In the genomic region with DNA sequence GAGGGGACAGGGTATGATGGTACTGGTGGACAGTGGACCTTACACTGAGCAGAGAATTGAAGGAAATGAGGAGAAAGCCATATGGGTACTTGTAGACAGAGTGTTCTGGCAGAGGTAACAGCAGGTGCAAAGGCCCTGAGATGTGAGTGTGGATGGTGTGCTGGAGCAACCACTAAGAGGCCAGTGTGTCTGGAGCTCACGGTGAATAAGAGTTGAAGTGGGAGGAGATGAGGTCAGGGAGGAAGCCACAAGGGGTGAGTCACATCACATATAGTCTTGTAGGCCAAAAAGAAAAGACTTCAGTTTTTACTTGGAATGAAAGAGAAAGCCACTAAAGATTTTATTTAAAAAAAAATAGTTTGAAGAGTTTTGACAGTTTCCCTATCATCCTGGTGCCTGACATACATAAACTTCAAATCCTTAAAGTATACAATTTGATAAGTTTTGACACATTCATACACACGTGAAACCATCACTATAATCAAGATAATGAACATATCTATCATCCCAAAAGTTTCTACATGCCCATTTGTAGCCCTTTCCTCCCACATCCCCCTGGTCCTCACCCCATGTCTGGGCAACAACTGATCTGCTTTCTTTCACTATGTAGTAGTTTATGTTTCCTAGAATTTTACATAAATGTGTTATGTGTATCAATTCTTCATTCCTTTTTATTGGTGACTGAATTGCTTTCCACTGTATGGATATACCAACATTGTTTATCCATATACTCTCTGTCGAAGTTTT, we compare ENCODE assay signal across 8 cellular contexts.
DNase-seq lines count a peak whose midpoint lies in the region; ATAC-seq and TF ChIP-seq lines count a peak whose summit lies in the region.

No MANE protein-coding gene starts in this region.

- H4K8ac ChIP-seq in mesenchymal stem cell (ENCODE audit: low read length): no peak overlapping the region

- no peak overlapping the region for H3K4me2 ChIP-seq in mesenchymal stem cell (ENCODE audit: low read length, poor library complexity, severe bottlenecking)

- TF ChIP-seq CTCF in vagina (IDR thresholded peaks at IDR 0.05): no peak
- no peak for TF ChIP-seq CTCF in coronary artery (IDR thresholded peaks at IDR 0.05)

- no peak overlapping the region for H2BK120ac ChIP-seq in mesenchymal stem cell (ENCODE audit: low read depth, low read length)

- H3K4me3 Mint-ChIP-seq in activated CD8-positive, alpha-beta T cell treated with anti-CD3 and anti-CD28 coated beads, Interleukin-2, amount 10 ng/mL, durations not matched to agents 7 days and 5 days: no peak overlapping the region

- H2BK12ac ChIP-seq in mesenchymal stem cell (ENCODE audit: low read length in 2 of 2): no peak overlapping the region

- H3K4me1 Mint-ChIP-seq in activated CD8-positive, alpha-beta T cell treated with anti-CD3 and anti-CD28 coated beads, Interleukin-2, amount 10 ng/mL, durations not matched to agents 7 days and 5 days (ENCODE audit: low read depth): peaks cover 31% of the 10 kb centered on the region

- H3K9me3 ChIP-seq in mesenchymal stem cell (ENCODE audit: control insufficient read depth, low read length) (peaks cover 16% of the 10 kb centered on the region), vagina (no peaks in the 10 kb centered on the region)

- H3K18ac ChIP-seq in mesenchymal stem cell (ENCODE audit: low read depth in 1 of 2, low read length in 2 of 2): no peak overlapping the region

- no peak for TF ChIP-seq POLR2A in vagina (IDR thresholded peaks at IDR 0.05)

- peaks cover 24% of the 10 kb centered on the region for H3K36me3 Mint-ChIP-seq in activated CD8-positive, alpha-beta T cell treated with anti-CD3 and anti-CD28 coated beads, Interleukin-2, amount 10 ng/mL, durations not matched to agents 7 days and 5 days (ENCODE audit: low read depth)

- intact Hi-C loops in vagina (cut with DNase I): no loop called here

- H3K4ac ChIP-seq in mesenchymal stem cell (ENCODE audit: low read depth in 1 of 2, low read length in 2 of 2): no peak overlapping the region

- H2BK5ac ChIP-seq in mesenchymal stem cell (ENCODE audit: low read depth, low read length, poor library complexity, severe bottlenecking): no peak overlapping the region

- no peak overlapping the region for H3K23ac ChIP-seq in mesenchymal stem cell (ENCODE audit: low read length in 2 of 2)

- H4K91ac ChIP-seq in mesenchymal stem cell (ENCODE audit: low read length): no peak overlapping the region

- H3K27ac Mint-ChIP-seq in activated CD8-positive, alpha-beta T cell treated with anti-CD3 and anti-CD28 coated beads, Interleukin-2, amount 10 ng/mL, durations not matched to agents 7 days and 5 days: peak overlapping the region; percentile 70

- WGBS in mesenchymal stem cell: 38% methylated on average over 2 of the region's 3 CpGs

- POLR2A ChIA-PET in activated CD8-positive, alpha-beta T cell treated with anti-CD3 and anti-CD28 coated beads, Interleukin-2, amount 10 ng/mL, durations not matched to agents 7 days and 5 days (lab: Charles Lee): no interaction called here

- H2AFZ ChIP-seq in mesenchymal stem cell (ENCODE audit: low read depth, low read length): no peak overlapping the region

- DNase-seq in CD1c-positive myeloid dendritic cell (ENCODE audit: extremely low spot score): peak; percentile 73
- DNase-seq in activated CD8-positive, alpha-beta T cell treated with anti-CD3 and anti-CD28 coated beads, Interleukin-2, amount 10 ng/mL, durations not matched to agents 7 days and 5 days: peak; percentile 77
- peak; percentile 78 for DNase-seq in mesenchymal stem cell
- no peak for DNase-seq in epidermal melanocyte (ENCODE audit: insufficient read length, low spot score)
- DNase-seq in vagina (ENCODE audit: extremely low spot score in 2 of 2): no peak
- DNase-seq in coronary artery (ENCODE audit: low spot score): no peak

- peaks cover 25% of the 10 kb centered on the region for H3K9me3 Mint-ChIP-seq in activated CD8-positive, alpha-beta T cell treated with anti-CD3 and anti-CD28 coated beads, Interleukin-2, amount 10 ng/mL, durations not matched to agents 7 days and 5 days (ENCODE audit: insufficient read depth)

- H2AK5ac ChIP-seq in mesenchymal stem cell (ENCODE audit: low read length, severe bottlenecking): no peak overlapping the region

- H3K4me3 ChIP-seq in mesenchymal stem cell (ENCODE audit: insufficient read depth in 1 of 2, low read depth in 1 of 2, low read length in 2 of 2) (no peak overlapping the region), vagina (no peak overlapping the region), coronary artery (no peak overlapping the region)

- H3K27me3 ChIP-seq in mesenchymal stem cell (ENCODE audit: control insufficient read depth in 1 of 2, insufficient read depth in 1 of 2, low read length in 2 of 2) (no peaks in the 10 kb centered on the region), vagina (no peaks in the 10 kb centered on the region)

- no peak overlapping the region for H2BK15ac ChIP-seq in mesenchymal stem cell (ENCODE audit: low read depth, poor library complexity, severe bottlenecking)

- peak; percentile 98 for ATAC-seq in GM19455 (IDR thresholded peaks at IDR 0.05; ENCODE audit: unreplicated experiment)
- peak; percentile 99 for ATAC-seq in HG03442 (IDR thresholded peaks at IDR 0.05; ENCODE audit: unreplicated experiment)
- ATAC-seq in activated CD8-positive, alpha-beta T cell treated with anti-CD3 and anti-CD28 coated beads, Interleukin-2, amount 10 ng/mL, durations not matched to agents 7 days and 5 days: peak; percentile 96

- H3K79me1 ChIP-seq in mesenchymal stem cell (replicated peaks; ENCODE audit: low read length, poor library complexity, severe bottlenecking): no peaks in the 10 kb centered on the region

- H3K36me3 ChIP-seq in mesenchymal stem cell (ENCODE audit: control insufficient read depth in 1 of 2, insufficient read depth in 2 of 2, low read depth in 1 of 2, low read length in 2 of 2): peaks cover 3 to 20% of the 10 kb centered on the region in 2 experiments
- no peaks in the 10 kb centered on the region for H3K36me3 ChIP-seq in vagina

- CTCF ChIA-PET in activated CD8-positive, alpha-beta T cell treated with anti-CD3 and anti-CD28 coated beads, Interleukin-2, amount 10 ng/mL, durations not matched to agents 7 days and 5 days (lab: Charles Lee): interaction anchor here (1.0 kb wide), 1 partner anchor 10 kb away, joined by 3 read pairs; no protein-coding TSS in a partner anchor

- H3K14ac ChIP-seq in mesenchymal stem cell (ENCODE audit: low read length in 2 of 2): no peak overlapping the region

- no peaks in the 10 kb centered on the region for H3K4me1 ChIP-seq in mesenchymal stem cell (ENCODE audit: control insufficient read depth, insufficient read depth, low read depth, low read length)
- no peaks in the 10 kb centered on the region for H3K4me1 ChIP-seq in vagina

- H3K9ac ChIP-seq in mesenchymal stem cell (ENCODE audit: low read length): no peak overlapping the region

- H3K27ac ChIP-seq in mesenchymal stem cell (ENCODE audit: low read length, poor library complexity, severe bottlenecking): no peak overlapping the region
- H3K27ac ChIP-seq in vagina: no peak overlapping the region
- no peak overlapping the region for H3K27ac ChIP-seq in coronary artery

- no peaks in the 10 kb centered on the region for H3K27me3 Mint-ChIP-seq in activated CD8-positive, alpha-beta T cell treated with anti-CD3 and anti-CD28 coated beads, Interleukin-2, amount 10 ng/mL, durations not matched to agents 7 days and 5 days (ENCODE audit: low read depth)

Comparison
In these comparisons a context has a peak if more than half of its experiments do, and no peak if none do; other contexts are left out.
1. DNase-seq: peak in CD1c-positive myeloid dendritic cell (single experiment), activated CD8-positive, alpha-beta T cell treated with anti-CD3 and anti-CD28 coated beads, Interleukin-2, amount 10 ng/mL, durations not matched to agents 7 days and 5 days (single experiment) and mesenchymal stem cell (single experiment); none in epidermal melanocyte (single experiment), vagina (0 of 2) and coronary artery (single experiment).
2. Peak in every context shown above with its lines, with median percentiles within 50 percentile points of each other: ATAC-seq.